14 cellular contexts compared by ENCODE assay signal in genomic region chr11:109423860-109424190, GRCh38. TPM values are rescaled to one million over a fixed set of nuclear protein-coding genes. Genes with fewer than 3 reads are reported as not detected.
A peak's percentile ranks its signal among the peaks of the same experiment; 100 is the strongest.
DNase-seq lines count a peak whose midpoint lies in the region; ATAC-seq and TF ChIP-seq lines count a peak whose summit lies in the region.
"Had no signal": no experiment of that assay in that cellular context is flagged by ENCODE, and none has a peak within 500 bp of the region (broad histone marks: within the 10 kb centered on the region; RNA-seq: fewer than 3 reads in every experiment).

No MANE protein-coding gene starts in this region.

- 22 to 33% methylated on average over 20 of the region's 20 CpGs for WGBS in lung, 2 donors

- H3K27me3 ChIP-seq in lung (ENCODE audit: control insufficient read depth, insufficient read depth) = peaks cover 20% of the 10 kb centered on the region
- H3K27me3 ChIP-seq in thoracic aorta (replicated peaks; ENCODE audit: insufficient read depth) = no peaks in the 10 kb centered on the region

- peak; percentile 18 for DNase-seq in NCI-H748 (lab: John Stamatoyannopoulos, UW; ENCODE audit: unreplicated experiment)
- no peak for DNase-seq in NCI-H748 treated with DMSO at 0.1 percent for 48 hours (lab: John Stamatoyannopoulos, UW)
- DNase-seq in caudate nucleus (lab: John Stamatoyannopoulos, UW) = peak in 3 of 61 donors; percentile 34 to 40 (median 39)
- no peak for DNase-seq in lung (ENCODE audit: low spot score)
- no peak for DNase-seq in thoracic aorta (ENCODE audit: low spot score)
- DNase-seq in globus pallidus (ENCODE audit: low spot score) = no peak
- DNase-seq in inferior parietal cortex (ENCODE audit: extremely low spot score) = no peak
- DNase-seq in T1000 (lab: John Stamatoyannopoulos, UW) = no peak
- DNase-seq: Calu3, lower lobe of right lung had no signal

- H3K36me3 ChIP-seq in lung (ENCODE audit: control insufficient read depth in 2 of 2, insufficient read depth in 2 of 2, low read length in 2 of 2) (no peaks in the 10 kb centered on the region), thoracic aorta (no peaks in the 10 kb centered on the region)
- H3K36me3 ChIP-seq: lower lobe of right lung had no signal

- peak overlapping the region; percentile 26 for H3K27ac ChIP-seq in caudate nucleus (ENCODE audit: low read depth, low read length)
- no peak overlapping the region for H3K27ac ChIP-seq in lung (ENCODE audit: low read depth in 1 of 2, low read length in 1 of 2)
- H3K27ac ChIP-seq in thoracic aorta = no peak overlapping the region
- H3K27ac ChIP-seq: epithelial cell of prostate, lower lobe of right lung, VCaP had no signal

- TF ChIP-seq CTCF in lung (IDR thresholded peaks at IDR 0.05; ENCODE audit: control extremely low read depth, extremely low read depth) (no peak), thoracic aorta (IDR thresholded peaks at IDR 0.05) (no peak)

- H3K9me3 ChIP-seq in lung (ENCODE audit: control insufficient read depth in 2 of 2, insufficient read depth in 1 of 2, low read length in 1 of 2) (peaks cover 0 to 11% of the 10 kb centered on the region in 2 donors), thoracic aorta (no peaks in the 10 kb centered on the region)
- H3K9me3 ChIP-seq: lower lobe of right lung had no signal

- no peak overlapping the region for H3K4me3 ChIP-seq in lung
- H3K4me3 ChIP-seq in thoracic aorta = peak overlapping the region; percentile 63

- H3K4me1 ChIP-seq in lung (ENCODE audit: control insufficient read depth in 2 of 2, insufficient read depth in 2 of 2, low read length in 2 of 2) (peaks cover 0 to 11% of the 10 kb centered on the region in 2 donors), thoracic aorta (ENCODE audit: control insufficient read depth in 1 of 2, low read depth in 2 of 2) (peaks cover 8 to 21% of the 10 kb centered on the region in 2 donors)

- peak; percentile 7 for ATAC-seq in lung (ENCODE audit: insufficient read depth, low FRiP score)
- ATAC-seq in thoracic aorta (ENCODE audit: insufficient number of reproducible peaks, low FRiP score, low read depth) = no peak

RNA-seq across cellular contexts. Expression of gene C11orf87, which starts 1.8 kb away (rescaled TPM):
- total RNA-seq in lung (under 1 TPM in 1 of 2 donors, not detected in 1; 0.09 TPM), thoracic aorta (not detected)
- polyA plus RNA-seq in lung = not detected
- total RNA-seq: A673, Calu3, SK-MEL-5 had no signal
